Comparison of ENCODE assay signal across 8 cellular contexts in the genomic region with DNA sequence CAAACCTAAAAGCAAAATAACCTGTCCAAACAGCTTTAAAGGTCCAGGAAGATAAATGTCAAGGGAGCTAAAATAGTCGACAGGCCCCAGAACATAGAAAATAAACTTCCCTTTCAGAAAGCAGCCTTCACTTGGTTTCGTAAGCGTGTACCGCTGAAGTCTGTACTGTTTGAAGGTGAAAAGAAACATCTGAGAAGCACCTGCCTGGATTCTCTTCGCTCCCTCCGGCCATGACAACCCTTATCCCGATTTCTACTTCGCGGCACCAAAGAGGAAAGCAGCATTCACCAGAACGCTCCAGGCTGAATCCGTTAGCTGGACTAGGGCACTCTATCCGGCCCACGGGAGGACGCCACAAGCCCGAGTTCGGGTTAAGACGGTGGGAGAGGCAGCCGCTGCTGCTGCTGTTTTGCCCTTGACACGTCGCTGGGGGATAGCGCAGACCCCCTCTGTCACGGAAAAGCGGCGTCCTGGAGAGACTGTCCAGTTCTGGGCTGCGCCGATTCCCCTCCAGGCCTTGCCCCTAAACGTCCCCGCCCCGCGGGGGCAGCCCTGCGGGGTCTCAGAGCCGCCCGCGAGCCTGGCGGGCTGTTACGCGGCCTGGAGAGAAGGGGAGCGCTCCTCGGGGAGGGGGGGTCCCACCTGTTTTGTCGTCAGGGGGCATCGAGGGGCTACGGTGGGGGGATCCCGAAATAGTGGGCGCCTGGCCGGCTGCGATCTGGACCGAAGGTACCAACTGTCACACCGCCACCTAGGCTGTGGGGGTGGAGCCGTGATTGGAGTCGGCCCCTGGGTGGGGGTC.
A peak's percentile ranks its signal among the peaks of the same experiment; 100 is the strongest.
DNase-seq lines count a peak whose midpoint lies in the region; ATAC-seq, FAIRE-seq and TF ChIP-seq lines count a peak whose summit lies in the region.

No MANE protein-coding gene starts in this region.

- peak overlapping the region; percentile 86 to 97 (median 93); a peak in 21 of 22 replicates for H3K27ac ChIP-seq in BLaER1 treated with 17β-estradiol and CSF1 and Interleukin-3, amounts not matched to agents 10 nM and 100 nM
- peak overlapping the region; percentile 100 for H3K27ac ChIP-seq in cingulate gyrus (ENCODE audit: low read depth, low read length)

- no peaks in the 10 kb centered on the region for H3K36me3 ChIP-seq in BLaER1 treated with 17β-estradiol and CSF1 and Interleukin-3, amounts not matched to agents 10 nM and 100 nM

- no peak for TF ChIP-seq CTCF in WI38 (IDR thresholded peaks at IDR 0.05; ENCODE audit: low read depth, low read length)

- H3K9ac ChIP-seq in BLaER1 treated with 17β-estradiol and CSF1 and Interleukin-3, amounts not matched to agents 10 nM and 100 nM: peak overlapping the region; percentile 80 to 96 (median 91)

- H3K4me2 ChIP-seq in BLaER1 treated with 17β-estradiol and CSF1 and Interleukin-3, amounts not matched to agents 10 nM and 100 nM: peak overlapping the region; percentile 86 to 98 (median 94)

- H4K20me1 ChIP-seq in BLaER1 treated with 17β-estradiol and CSF1 and Interleukin-3, amounts not matched to agents 10 nM and 100 nM: peaks cover 13 to 54% (median 37%) of the 10 kb centered on the region in 11 experiments; a peak in 17 of 22 replicates

- DNase-seq in HTR-8/SVneo (ENCODE audit: insufficient read length, low spot score) (peak; percentile 11), kidney tubule cell (ENCODE audit: low spot score) (peak; percentile 37), NCI-H1436 (lab: John Stamatoyannopoulos, UW) (no peak)
- peak; percentile 29 for DNase-seq in stimulated activated CD4-positive, alpha-beta T cell treated with anti-CD3 and anti-CD28 coated beads, Interleukin-1b, Interleukin-23, amount 100 ng/mL, for 48 hours

- ATAC-seq in GM18907 (IDR thresholded peaks at IDR 0.05; ENCODE audit: unreplicated experiment): no peak

- peaks cover 25 to 51% (median 42%) of the 10 kb centered on the region in 10 experiments for H3K4me1 ChIP-seq in BLaER1 treated with 17β-estradiol and CSF1 and Interleukin-3, amounts not matched to agents 10 nM and 100 nM

- no peaks in the 10 kb centered on the region for H3K9me3 ChIP-seq in BLaER1 treated with 17β-estradiol and CSF1 and Interleukin-3, amounts not matched to agents 10 nM and 100 nM (replicated peaks in 1 of 11)

- H3K27me3 ChIP-seq in BLaER1 treated with 17β-estradiol and CSF1 and Interleukin-3, amounts not matched to agents 10 nM and 100 nM: no peaks in the 10 kb centered on the region

- H3K4me3 ChIP-seq in BLaER1 treated with 17β-estradiol and CSF1 and Interleukin-3, amounts not matched to agents 10 nM and 100 nM: peak overlapping the region; percentile 78 to 98 (median 92)
- H3K4me3 ChIP-seq in WI38 (ENCODE audit: low read depth, low read length): peak overlapping the region; percentile 73

- FAIRE-seq in HTR-8/SVneo (lab: Jason Lieb, UNC): no peak
